34 cellular contexts compared by ENCODE assay signal in the genomic region with DNA sequence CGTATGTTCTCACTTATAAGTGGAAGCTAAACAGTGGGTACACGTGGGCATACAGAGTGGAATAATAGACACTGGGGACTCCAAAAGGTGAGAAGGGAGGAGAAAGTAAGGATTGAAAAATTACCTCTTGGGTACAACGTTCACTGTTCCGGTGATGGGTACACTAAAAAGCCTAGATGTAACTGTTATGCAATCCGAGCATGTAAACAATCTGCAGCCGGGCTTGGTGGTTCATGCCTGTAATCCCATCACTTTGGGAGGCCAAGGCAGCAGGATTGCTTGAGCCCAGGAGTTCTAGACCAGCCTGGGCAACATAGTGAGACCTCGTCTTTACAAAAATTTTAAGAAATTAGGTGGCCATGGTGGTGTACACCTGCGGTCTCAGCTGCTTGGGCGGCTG. TPM values are rescaled to one million over a fixed set of nuclear protein-coding genes. Genes with fewer than 3 reads are reported as not detected.
"Had no signal": no experiment of that assay in that cellular context is flagged by ENCODE, and none has a peak within 500 bp of the region (broad histone marks: within the 10 kb centered on the region; RNA-seq: fewer than 3 reads in every experiment).

No MANE protein-coding gene starts in this region.

- H3K27me3 ChIP-seq: colonic mucosa, gastrocnemius medialis had no signal

- H3K4me3 Mint-ChIP-seq: dendritic cell treated with granulocyte-macrophage colony-stimulating factor and Interleukin-4, amounts not matched to agents 40 ng/mL and 50 ng/mL, for 4 days; effector memory CD8-positive, alpha-beta T cell; endodermal cell; mesothelial cell of epicardium; naive B cell had no signal

- H3K4me1 ChIP-seq: colonic mucosa, esophagus squamous epithelium, gastrocnemius medialis, lower lobe of right lung had no signal

- H3K36me3 Mint-ChIP-seq: mesothelial cell of epicardium, naive B cell had no signal

- H3K27ac Mint-ChIP-seq: dendritic cell treated with granulocyte-macrophage colony-stimulating factor and Interleukin-4, amounts not matched to agents 40 ng/mL and 50 ng/mL, for 4 days; effector memory CD8-positive, alpha-beta T cell; endodermal cell; mesothelial cell of epicardium; naive B cell had no signal

- H3K27ac ChIP-seq: colonic mucosa, epithelial cell of prostate, esophagus squamous epithelium, gastrocnemius medialis, heart right ventricle, left ventricle myocardium inferior, lower lobe of right lung had no signal

- H3K9me3 ChIP-seq: colonic mucosa, esophagus squamous epithelium, gastrocnemius medialis, heart right ventricle, left ventricle myocardium inferior, lower lobe of right lung, mucosa of descending colon had no signal

- H3K4me3 ChIP-seq: colonic mucosa, esophagus squamous epithelium, gastrocnemius medialis, heart right ventricle, left ventricle myocardium inferior, lower lobe of right lung, mucosa of descending colon had no signal

- H3K36me3 ChIP-seq: colonic mucosa, esophagus squamous epithelium, gastrocnemius medialis, heart right ventricle, left ventricle myocardium inferior, lower lobe of right lung had no signal

- DNase-seq: colonic mucosa; cortex of kidney; effector CD8-positive, alpha-beta T cell; effector memory CD8-positive, alpha-beta T cell; endodermal cell; erythroblast; esophagus squamous epithelium; foreskin melanocyte; gastrocnemius medialis; glutamatergic neuron; head of caudate nucleus; heart right ventricle; hippocampal formation; left cardiac atrium; left ventricle myocardium inferior; lower lobe of right lung; mesenchymal stem cell; mucosa of descending colon; naive B cell had no signal

- FAIRE-seq: endometrium, islet of Langerhans, keratinocyte had no signal

- ATAC-seq: effector memory CD8-positive, alpha-beta T cell; esophagus mucosa; gastrocnemius medialis; heart right ventricle; left cardiac atrium; lower lobe of right lung; mucosa of descending colon had no signal

- H3K9me3 Mint-ChIP-seq: dendritic cell treated with granulocyte-macrophage colony-stimulating factor and Interleukin-4, amounts not matched to agents 40 ng/mL and 50 ng/mL, for 4 days; effector memory CD8-positive, alpha-beta T cell; endodermal cell; mesothelial cell of epicardium; naive B cell had no signal

RNA-seq across cellular contexts. Expression of a gene that starts 33.1 kb away (rescaled TPM):
- total RNA-seq: chondrocyte, dermis microvascular lymphatic vessel endothelial cell, endodermal cell, esophagus squamous epithelium, glomerular endothelial cell, kidney epithelial cell, left ventricle myocardium inferior, lower leg skin, lower lobe of right lung, lung microvascular endothelial cell, mesenteric fat pad, mesothelial cell of epicardium, myocyte had no signal
- polyA plus RNA-seq: keratinocyte had no signal
